ENCODE assay signal across 1 cellular context in the genomic region with DNA sequence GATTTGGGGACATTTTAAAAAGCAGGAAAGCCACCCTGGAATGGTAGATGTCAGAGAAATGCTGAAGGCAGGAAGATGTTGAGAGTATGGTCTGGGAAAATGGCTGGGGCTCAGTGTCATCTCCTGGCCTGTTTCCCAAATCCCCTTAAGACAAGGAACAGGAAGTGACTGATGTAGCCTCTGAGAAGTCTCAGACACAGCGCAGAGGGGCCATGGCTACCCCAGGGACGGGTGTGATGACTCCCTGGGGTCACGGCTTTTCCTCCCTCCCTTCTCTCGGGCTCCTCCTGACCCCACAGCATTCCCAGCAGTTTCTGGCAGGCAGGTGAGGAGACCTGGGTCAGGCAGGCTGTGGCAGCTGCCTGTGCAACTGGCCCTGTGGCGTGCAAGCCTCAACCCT.
TF ChIP-seq lines count a peak whose summit lies in the region.

No MANE protein-coding gene starts in this region.

TF ChIP-seq in WTC11, 78 proteins besides CTCF, POLR2A, EP300 and RAD21 (continued from another document):
- TF ChIP-seq, protein P1, sequence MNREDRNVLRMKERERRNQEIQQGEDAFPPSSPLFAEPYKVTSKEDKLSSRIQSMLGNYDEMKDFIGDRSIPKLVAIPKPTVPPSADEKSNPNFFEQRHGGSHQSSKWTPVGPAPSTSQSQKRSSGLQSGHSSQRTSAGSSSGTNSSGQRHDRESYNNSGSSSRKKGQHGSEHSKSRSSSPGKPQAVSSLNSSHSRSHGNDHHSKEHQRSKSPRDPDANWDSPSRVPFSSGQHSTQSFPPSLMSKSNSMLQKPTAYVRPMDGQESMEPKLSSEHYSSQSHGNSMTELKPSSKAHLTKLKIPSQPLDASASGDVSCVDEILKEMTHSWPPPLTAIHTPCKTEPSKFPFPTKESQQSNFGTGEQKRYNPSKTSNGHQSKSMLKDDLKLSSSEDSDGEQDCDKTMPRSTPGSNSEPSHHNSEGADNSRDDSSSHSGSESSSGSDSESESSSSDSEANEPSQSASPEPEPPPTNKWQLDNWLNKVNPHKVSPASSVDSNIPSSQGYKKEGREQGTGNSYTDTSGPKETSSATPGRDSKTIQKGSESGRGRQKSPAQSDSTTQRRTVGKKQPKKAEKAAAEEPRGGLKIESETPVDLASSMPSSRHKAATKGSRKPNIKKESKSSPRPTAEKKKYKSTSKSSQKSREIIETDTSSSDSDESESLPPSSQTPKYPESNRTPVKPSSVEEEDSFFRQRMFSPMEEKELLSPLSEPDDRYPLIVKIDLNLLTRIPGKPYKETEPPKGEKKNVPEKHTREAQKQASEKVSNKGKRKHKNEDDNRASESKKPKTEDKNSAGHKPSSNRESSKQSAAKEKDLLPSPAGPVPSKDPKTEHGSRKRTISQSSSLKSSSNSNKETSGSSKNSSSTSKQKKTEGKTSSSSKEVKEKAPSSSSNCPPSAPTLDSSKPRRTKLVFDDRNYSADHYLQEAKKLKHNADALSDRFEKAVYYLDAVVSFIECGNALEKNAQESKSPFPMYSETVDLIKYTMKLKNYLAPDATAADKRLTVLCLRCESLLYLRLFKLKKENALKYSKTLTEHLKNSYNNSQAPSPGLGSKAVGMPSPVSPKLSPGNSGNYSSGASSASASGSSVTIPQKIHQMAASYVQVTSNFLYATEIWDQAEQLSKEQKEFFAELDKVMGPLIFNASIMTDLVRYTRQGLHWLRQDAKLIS (CRISPR knock-in tag; IDR thresholded peaks at IDR 0.05; ENCODE audit: borderline replicate concordance): no peak
- TF ChIP-seq ZNF512 (CRISPR knock-in tag; IDR thresholded peaks at IDR 0.05; ENCODE audit: borderline replicate concordance) (no peak), JAZF1 (CRISPR knock-in tag; IDR thresholded peaks at IDR 0.05) (no peak), ZNF416 (CRISPR knock-in tag; IDR thresholded peaks at IDR 0.05) (no peak), RELA (CRISPR knock-in tag; IDR thresholded peaks at IDR 0.05; ENCODE audit: borderline replicate concordance) (no peak), PRRX2 (CRISPR knock-in tag; IDR thresholded peaks at IDR 0.05) (no peak)
- TF ChIP-seq, protein P2, sequence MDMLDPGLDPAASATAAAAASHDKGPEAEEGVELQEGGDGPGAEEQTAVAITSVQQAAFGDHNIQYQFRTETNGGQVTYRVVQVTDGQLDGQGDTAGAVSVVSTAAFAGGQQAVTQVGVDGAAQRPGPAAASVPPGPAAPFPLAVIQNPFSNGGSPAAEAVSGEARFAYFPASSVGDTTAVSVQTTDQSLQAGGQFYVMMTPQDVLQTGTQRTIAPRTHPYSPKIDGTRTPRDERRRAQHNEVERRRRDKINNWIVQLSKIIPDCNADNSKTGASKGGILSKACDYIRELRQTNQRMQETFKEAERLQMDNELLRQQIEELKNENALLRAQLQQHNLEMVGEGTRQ (CRISPR knock-in tag; IDR thresholded peaks at IDR 0.05): no peak
